25 cellular contexts compared by ENCODE assay signal in the genomic region with DNA sequence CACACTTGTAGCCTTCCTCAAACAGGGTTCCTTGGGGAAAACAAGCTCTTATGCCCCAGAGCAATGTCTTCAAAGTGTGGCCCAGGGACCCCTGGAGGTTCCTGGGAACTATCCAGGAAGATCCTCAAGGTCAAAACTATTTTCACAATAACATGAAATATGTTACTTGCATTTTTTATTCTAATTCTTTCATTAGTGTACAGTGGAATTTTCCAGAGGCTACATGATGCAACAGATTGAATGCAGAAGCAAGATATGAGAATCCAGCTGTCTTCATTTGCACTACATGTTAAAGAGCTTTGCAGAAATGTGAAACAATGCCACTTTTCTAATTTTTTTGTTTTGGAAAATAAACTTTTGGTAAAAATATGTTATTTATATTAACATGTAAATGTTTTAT.
"Had no signal": no experiment of that assay in that cellular context is flagged by ENCODE, and none has a peak within 500 bp of the region (broad histone marks: within the 10 kb centered on the region; RNA-seq: fewer than 3 reads in every experiment).

No MANE protein-coding gene starts in this region.

- ATAC-seq: activated CD4-positive, CD25-positive, alpha-beta regulatory T cell treated with anti-CD3 and anti-CD28 coated beads, Interleukin-2, amount 50 U/mL, for 24 hours; activated CD8-positive, alpha-beta memory T cell treated with anti-CD3 and anti-CD28 coated beads, Interleukin-2, amount 10 ng/mL, durations not matched to agents 7 days and 5 days; activated CD8-positive, alpha-beta T cell treated with anti-CD3 and anti-CD28 coated beads for 36 hours; effector memory CD8-positive, alpha-beta T cell; right cardiac atrium; stimulated activated memory B cell treated with anti-CD40 and anti-IgM and Interleukin-4, amounts not matched to agents 10 μg/mL and 1 μg/mL and 100 μg/mL, for 72 hours had no signal

- H3K36me3 ChIP-seq: brain microvascular endothelial cell, esophagus muscularis mucosa, left ventricle myocardium inferior, stomach, suprapubic skin, tibial nerve had no signal

- H3K9ac ChIP-seq: parathyroid adenoma had no signal

- H3K4me1 ChIP-seq: esophagus muscularis mucosa, left ventricle myocardium inferior, parathyroid adenoma, stomach, suprapubic skin had no signal

- DNase-seq: activated CD4-positive, alpha-beta T cell treated with anti-CD3 and anti-CD28 coated beads, Interleukin-2, amount 10 ng/mL, durations not matched to agents 24 days and 14 days; activated CD8-positive, alpha-beta memory T cell treated with anti-CD3 and anti-CD28 coated beads, Interleukin-2, amount 10 ng/mL, durations not matched to agents 7 days and 5 days; activated CD8-positive, alpha-beta T cell treated with anti-CD3 and anti-CD28 coated beads for 36 hours; activated effector memory CD4-positive, alpha-beta T cell treated with anti-CD3 and anti-CD28 coated beads, Interleukin-2, amount 50 U/mL, for 16 hours; activated naive CD4-positive, alpha-beta T cell treated with anti-CD3 and anti-CD28 coated beads, Interleukin-2, amount 10 ng/mL, durations not matched to agents 7 days and 5 days; activated T-cell treated with anti-CD3 and anti-CD28 coated beads for 4 hours; aorta; brain microvascular endothelial cell; caudate nucleus; effector memory CD8-positive, alpha-beta T cell; foreskin melanocyte; glutamatergic neuron; immature natural killer cell; left ventricle myocardium inferior; nephron progenitor cell; right cardiac atrium; small intestine; stomach had no signal

- H3K9me3 ChIP-seq: esophagus muscularis mucosa, left ventricle myocardium inferior, stomach, suprapubic skin, tibial nerve had no signal

- H3K4me3 ChIP-seq: esophagus muscularis mucosa, hepatocyte, left ventricle myocardium inferior, stomach, suprapubic skin, tibial nerve had no signal

- H3K27me3 ChIP-seq: brain microvascular endothelial cell, esophagus muscularis mucosa, hepatocyte, stomach, suprapubic skin, tibial nerve had no signal
